In the genomic region with DNA sequence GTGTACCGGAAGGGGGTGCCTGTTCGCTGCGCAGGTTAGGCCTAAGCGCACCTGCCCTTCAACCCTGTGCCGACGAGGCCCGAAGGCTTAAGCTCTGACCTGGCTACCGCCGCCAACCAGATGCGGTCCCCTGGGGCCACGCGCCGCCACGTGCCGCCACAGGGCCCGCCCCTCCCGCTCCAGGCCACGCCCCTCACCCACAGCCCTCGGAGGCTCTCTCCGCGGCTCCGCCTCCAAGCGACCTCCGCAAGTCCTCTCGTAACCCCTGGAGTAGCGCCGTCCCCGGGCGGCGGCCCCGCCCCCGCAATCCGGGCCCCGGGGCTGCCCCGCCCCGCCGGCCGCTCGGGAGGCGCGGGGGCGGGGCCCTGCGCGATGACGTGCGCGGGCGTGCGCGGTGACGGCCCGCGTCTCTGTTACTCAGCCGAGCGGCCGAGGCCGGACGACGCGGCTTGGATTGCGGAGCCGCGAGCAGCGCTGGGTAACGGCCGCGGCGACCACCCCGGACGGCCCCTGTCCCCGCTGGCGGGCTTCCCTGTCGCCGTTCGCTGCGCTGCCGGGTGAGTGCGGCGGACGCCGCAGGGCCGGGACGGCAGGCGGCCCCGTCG, we compare ENCODE assay signal across 1 cellular context.
TF ChIP-seq lines count a peak whose summit lies in the region.

Gene MAPK8 (plus strand): TSS at position 413 of the 605 bp plus-strand sequence. CDS start 94,984 bp downstream, outside the sequence.

TF ChIP-seq in K562, 482 proteins besides CTCF, POLR2A, EP300 and RAD21 (continued from another document and continues in another):
- TF ChIP-seq, protein P1, sequence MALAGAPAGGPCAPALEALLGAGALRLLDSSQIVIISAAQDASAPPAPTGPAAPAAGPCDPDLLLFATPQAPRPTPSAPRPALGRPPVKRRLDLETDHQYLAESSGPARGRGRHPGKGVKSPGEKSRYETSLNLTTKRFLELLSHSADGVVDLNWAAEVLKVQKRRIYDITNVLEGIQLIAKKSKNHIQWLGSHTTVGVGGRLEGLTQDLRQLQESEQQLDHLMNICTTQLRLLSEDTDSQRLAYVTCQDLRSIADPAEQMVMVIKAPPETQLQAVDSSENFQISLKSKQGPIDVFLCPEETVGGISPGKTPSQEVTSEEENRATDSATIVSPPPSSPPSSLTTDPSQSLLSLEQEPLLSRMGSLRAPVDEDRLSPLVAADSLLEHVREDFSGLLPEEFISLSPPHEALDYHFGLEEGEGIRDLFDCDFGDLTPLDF (CRISPR knock-in tag; IDR thresholded peaks at IDR 0.05): peak; percentile 91
- TF ChIP-seq ZNF274 (IDR thresholded peaks at IDR 0.05; ENCODE audit: borderline replicate concordance, low read depth, low read length) (no peak), TBP (optimal IDR thresholded peaks at IDR 0.05; ENCODE audit: low read depth, low read length) (peak; percentile 22), PRMT5 (CRISPR knock-in tag; IDR thresholded peaks at IDR 0.05) (no peak), ZNF140 (CRISPR knock-in tag; IDR thresholded peaks at IDR 0.05) (no peak), REST (CRISPR knock-in tag; IDR thresholded peaks at IDR 0.05; ENCODE audit: low read depth) (no peak), HDAC8 (tag; IDR thresholded peaks at IDR 0.05) (no peak), ZNF76 (CRISPR knock-in tag; IDR thresholded peaks at IDR 0.05; ENCODE audit: borderline replicate concordance) (no peak), TAF7 (tag; IDR thresholded peaks at IDR 0.05) (no peak), HMG20A (CRISPR knock-in tag; conservative IDR thresholded peaks at IDR 0.05) (no peak), ZBTB8A (IDR thresholded peaks at IDR 0.05; ENCODE audit: partially characterized antibody) (no peak), MYBL2 (IDR thresholded peaks at IDR 0.05; ENCODE audit: low read depth) (no peak), MYBL2 (CRISPR knock-in tag; IDR thresholded peaks at IDR 0.05; ENCODE audit: borderline replicate concordance) (no peak), ATF7 (IDR thresholded peaks at IDR 0.05) (peak; percentile 66), MIER1 (IDR thresholded peaks at IDR 0.05; ENCODE audit: low read depth) (no peak), ZMIZ1 (IDR thresholded peaks at IDR 0.05; ENCODE audit: low read depth in 2 of 2, low read length in 2 of 2) (0 out of 4 replicates have a peak, but pooled peaks of 1 of the 2 experiments have one; percentile 17), STAT5A (IDR thresholded peaks at IDR 0.05; ENCODE audit: borderline replicate concordance, low read length) (no peak), RBM39 (optimal IDR thresholded peaks at IDR 0.05; ENCODE audit: low read depth, low read length) (no peak), SREBF2 (CRISPR knock-in tag; IDR thresholded peaks at IDR 0.05) (no peak), GABPB1 (CRISPR knock-in tag; IDR thresholded peaks at IDR 0.05) (peak; percentile 78; the same call in 1 of the 2 replicates), ZSCAN32 (CRISPR knock-in tag; IDR thresholded peaks at IDR 0.05) (no peak), DDX20 (tag; IDR thresholded peaks at IDR 0.05; ENCODE audit: low read depth) (no peak), POLR2B (IDR thresholded peaks at IDR 0.05; ENCODE audit: low read depth, partially characterized antibody) (peak; percentile 35), ADNP (tag; IDR thresholded peaks at IDR 0.05) (no peak), KHSRP (IDR thresholded peaks at IDR 0.05) (no peak), CBX3 (IDR thresholded peaks at IDR 0.05; ENCODE audit: borderline replicate concordance in 1 of 2, low read length in 2 of 2) (peak in 1 of 2 experiments; percentile 93; a peak in 2 of 3 replicates), MTA1 (IDR thresholded peaks at IDR 0.05; ENCODE audit: borderline replicate concordance) (no peak), TEAD2 (tag; IDR thresholded peaks at IDR 0.05) (no peak), ZNF449 (CRISPR knock-in tag; IDR thresholded peaks at IDR 0.05) (no peak), ARHGAP35 (IDR thresholded peaks at IDR 0.05; ENCODE audit: partially characterized antibody) (no peak), E2F8 (IDR thresholded peaks at IDR 0.05; ENCODE audit: low read depth, partially characterized antibody) (no peak), ETV6 (IDR thresholded peaks at IDR 0.05; ENCODE audit: borderline replicate concordance in 1 of 2, low read depth in 2 of 2, low read length in 1 of 2) (no peak), ETV6 (CRISPR knock-in tag; IDR thresholded peaks at IDR 0.05; ENCODE audit: borderline replicate concordance) (peak; percentile 99), GABPB2 (CRISPR knock-in tag; conservative IDR thresholded peaks at IDR 0.05) (no peak), ZNF121 (CRISPR knock-in tag; conservative IDR thresholded peaks at IDR 0.05) (peak; percentile 58; the same call in 1 of the 2 replicates), POLR2AphosphoS5 (IDR thresholded peaks at IDR 0.05; ENCODE audit: control insufficient read depth, insufficient read depth, low read depth, low read length) (peak; percentile 77), PHF20 (IDR thresholded peaks at IDR 0.05; ENCODE audit: partially characterized antibody) (no peak), ZNF507 (tag; conservative IDR thresholded peaks at IDR 0.05) (no peak), ERF (CRISPR knock-in tag; IDR thresholded peaks at IDR 0.05) (peak; percentile 54; the same call in 1 of the 2 replicates), TCF3 (CRISPR knock-in tag; IDR thresholded peaks at IDR 0.05) (no peak)
- TF ChIP-seq, protein P2, sequence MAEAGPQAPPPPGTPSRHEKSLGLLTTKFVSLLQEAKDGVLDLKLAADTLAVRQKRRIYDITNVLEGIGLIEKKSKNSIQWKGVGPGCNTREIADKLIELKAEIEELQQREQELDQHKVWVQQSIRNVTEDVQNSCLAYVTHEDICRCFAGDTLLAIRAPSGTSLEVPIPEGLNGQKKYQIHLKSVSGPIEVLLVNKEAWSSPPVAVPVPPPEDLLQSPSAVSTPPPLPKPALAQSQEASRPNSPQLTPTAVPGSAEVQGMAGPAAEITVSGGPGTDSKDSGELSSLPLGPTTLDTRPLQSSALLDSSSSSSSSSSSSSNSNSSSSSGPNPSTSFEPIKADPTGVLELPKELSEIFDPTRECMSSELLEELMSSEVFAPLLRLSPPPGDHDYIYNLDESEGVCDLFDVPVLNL (CRISPR knock-in tag; IDR thresholded peaks at IDR 0.05; ENCODE audit: low read depth): peak; percentile 89
- TF ChIP-seq, protein P3, sequence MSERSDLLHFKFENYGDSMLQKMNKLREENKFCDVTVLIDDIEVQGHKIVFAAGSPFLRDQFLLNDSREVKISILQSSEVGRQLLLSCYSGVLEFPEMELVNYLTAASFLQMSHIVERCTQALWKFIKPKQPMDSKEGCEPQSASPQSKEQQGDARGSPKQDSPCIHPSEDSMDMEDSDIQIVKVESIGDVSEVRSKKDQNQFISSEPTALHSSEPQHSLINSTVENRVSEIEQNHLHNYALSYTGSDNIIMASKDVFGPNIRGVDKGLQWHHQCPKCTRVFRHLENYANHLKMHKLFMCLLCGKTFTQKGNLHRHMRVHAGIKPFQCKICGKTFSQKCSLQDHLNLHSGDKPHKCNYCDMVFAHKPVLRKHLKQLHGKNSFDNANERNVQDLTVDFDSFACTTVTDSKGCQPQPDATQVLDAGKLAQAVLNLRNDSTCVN (CRISPR knock-in tag; IDR thresholded peaks at IDR 0.05): no peak
- TF ChIP-seq, protein P4, sequence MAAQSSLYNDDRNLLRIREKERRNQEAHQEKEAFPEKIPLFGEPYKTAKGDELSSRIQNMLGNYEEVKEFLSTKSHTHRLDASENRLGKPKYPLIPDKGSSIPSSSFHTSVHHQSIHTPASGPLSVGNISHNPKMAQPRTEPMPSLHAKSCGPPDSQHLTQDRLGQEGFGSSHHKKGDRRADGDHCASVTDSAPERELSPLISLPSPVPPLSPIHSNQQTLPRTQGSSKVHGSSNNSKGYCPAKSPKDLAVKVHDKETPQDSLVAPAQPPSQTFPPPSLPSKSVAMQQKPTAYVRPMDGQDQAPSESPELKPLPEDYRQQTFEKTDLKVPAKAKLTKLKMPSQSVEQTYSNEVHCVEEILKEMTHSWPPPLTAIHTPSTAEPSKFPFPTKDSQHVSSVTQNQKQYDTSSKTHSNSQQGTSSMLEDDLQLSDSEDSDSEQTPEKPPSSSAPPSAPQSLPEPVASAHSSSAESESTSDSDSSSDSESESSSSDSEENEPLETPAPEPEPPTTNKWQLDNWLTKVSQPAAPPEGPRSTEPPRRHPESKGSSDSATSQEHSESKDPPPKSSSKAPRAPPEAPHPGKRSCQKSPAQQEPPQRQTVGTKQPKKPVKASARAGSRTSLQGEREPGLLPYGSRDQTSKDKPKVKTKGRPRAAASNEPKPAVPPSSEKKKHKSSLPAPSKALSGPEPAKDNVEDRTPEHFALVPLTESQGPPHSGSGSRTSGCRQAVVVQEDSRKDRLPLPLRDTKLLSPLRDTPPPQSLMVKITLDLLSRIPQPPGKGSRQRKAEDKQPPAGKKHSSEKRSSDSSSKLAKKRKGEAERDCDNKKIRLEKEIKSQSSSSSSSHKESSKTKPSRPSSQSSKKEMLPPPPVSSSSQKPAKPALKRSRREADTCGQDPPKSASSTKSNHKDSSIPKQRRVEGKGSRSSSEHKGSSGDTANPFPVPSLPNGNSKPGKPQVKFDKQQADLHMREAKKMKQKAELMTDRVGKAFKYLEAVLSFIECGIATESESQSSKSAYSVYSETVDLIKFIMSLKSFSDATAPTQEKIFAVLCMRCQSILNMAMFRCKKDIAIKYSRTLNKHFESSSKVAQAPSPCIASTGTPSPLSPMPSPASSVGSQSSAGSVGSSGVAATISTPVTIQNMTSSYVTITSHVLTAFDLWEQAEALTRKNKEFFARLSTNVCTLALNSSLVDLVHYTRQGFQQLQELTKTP (IDR thresholded peaks at IDR 0.05; ENCODE audit: low read depth in 1 of 2, partially characterized antibody in 2 of 2): no peak
